In the genomic region with DNA sequence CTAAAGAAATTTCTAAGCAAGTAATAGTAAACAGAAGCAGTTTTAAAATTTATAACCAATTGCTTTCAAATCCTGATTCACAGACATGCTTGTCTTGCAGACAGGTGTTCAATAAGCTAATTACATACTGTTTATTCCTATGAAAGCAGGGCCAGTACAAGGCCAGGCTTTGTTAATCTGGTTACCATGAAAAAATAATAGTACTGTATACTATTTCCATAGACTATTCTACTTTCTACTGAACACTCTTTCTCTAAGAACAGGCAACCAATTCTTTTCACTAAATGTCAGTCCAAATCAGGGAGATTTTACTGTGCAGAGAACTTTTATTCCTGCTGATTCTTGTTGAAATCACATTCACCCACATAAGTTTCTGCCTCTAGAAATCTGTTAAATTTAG, we compare ENCODE assay signal across 1 cellular context.
TF ChIP-seq lines count a peak whose summit lies in the region.

No MANE protein-coding gene starts in this region.

TF ChIP-seq in K562, 482 proteins besides CTCF, POLR2A, EP300 and RAD21:
- TF ChIP-seq, protein P1, sequence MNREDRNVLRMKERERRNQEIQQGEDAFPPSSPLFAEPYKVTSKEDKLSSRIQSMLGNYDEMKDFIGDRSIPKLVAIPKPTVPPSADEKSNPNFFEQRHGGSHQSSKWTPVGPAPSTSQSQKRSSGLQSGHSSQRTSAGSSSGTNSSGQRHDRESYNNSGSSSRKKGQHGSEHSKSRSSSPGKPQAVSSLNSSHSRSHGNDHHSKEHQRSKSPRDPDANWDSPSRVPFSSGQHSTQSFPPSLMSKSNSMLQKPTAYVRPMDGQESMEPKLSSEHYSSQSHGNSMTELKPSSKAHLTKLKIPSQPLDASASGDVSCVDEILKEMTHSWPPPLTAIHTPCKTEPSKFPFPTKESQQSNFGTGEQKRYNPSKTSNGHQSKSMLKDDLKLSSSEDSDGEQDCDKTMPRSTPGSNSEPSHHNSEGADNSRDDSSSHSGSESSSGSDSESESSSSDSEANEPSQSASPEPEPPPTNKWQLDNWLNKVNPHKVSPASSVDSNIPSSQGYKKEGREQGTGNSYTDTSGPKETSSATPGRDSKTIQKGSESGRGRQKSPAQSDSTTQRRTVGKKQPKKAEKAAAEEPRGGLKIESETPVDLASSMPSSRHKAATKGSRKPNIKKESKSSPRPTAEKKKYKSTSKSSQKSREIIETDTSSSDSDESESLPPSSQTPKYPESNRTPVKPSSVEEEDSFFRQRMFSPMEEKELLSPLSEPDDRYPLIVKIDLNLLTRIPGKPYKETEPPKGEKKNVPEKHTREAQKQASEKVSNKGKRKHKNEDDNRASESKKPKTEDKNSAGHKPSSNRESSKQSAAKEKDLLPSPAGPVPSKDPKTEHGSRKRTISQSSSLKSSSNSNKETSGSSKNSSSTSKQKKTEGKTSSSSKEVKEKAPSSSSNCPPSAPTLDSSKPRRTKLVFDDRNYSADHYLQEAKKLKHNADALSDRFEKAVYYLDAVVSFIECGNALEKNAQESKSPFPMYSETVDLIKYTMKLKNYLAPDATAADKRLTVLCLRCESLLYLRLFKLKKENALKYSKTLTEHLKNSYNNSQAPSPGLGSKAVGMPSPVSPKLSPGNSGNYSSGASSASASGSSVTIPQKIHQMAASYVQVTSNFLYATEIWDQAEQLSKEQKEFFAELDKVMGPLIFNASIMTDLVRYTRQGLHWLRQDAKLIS (CRISPR knock-in tag; IDR thresholded peaks at IDR 0.05), result no peak
- TF ChIP-seq SNIP1 (IDR thresholded peaks at IDR 0.05; ENCODE audit: low read depth) (no peak), COPS2 (conservative IDR thresholded peaks at IDR 0.05) (no peak), BHLHE40 (IDR thresholded peaks at IDR 0.05; ENCODE audit: low read length) (no peak), SMARCE1 (IDR thresholded peaks at IDR 0.05) (no peak), PREB (CRISPR knock-in tag; IDR thresholded peaks at IDR 0.05) (no peak), ZZZ3 (IDR thresholded peaks at IDR 0.05) (no peak), L3MBTL2 (IDR thresholded peaks at IDR 0.05) (no peak)
